ENCODE assay signal across 8 cellular contexts in genomic region chr1:54376085-54377039, GRCh38. TPM values are rescaled to one million over a fixed set of nuclear protein-coding genes. Genes with fewer than 3 reads are reported as not detected.
DNase-seq lines count a peak whose midpoint lies in the region; ATAC-seq and TF ChIP-seq lines count a peak whose summit lies in the region.

No MANE protein-coding gene starts in this region.

- WGBS in heart right ventricle, 2 donors = 82 to 88% methylated on average over 10 of the region's 10 CpGs

- H2AFZ ChIP-seq in neural progenitor cell (replicated peaks) = no peak overlapping the region

- DNase-seq in heart right ventricle (no peak), left cardiac atrium (no peak), neural progenitor cell (ENCODE audit: low spot score) (no peak), iPS-NIHi11 (ENCODE audit: low spot score) (no peak), DMS 273 treated with DMSO at 0.1 percent for 48 hours (lab: John Stamatoyannopoulos, UW) (no peak), iPS-NIHi7 (ENCODE audit: extremely low spot score) (no peak)
- DNase-seq in activated CD4-positive, alpha-beta memory T cell treated with anti-CD3 and anti-CD28 coated beads, Interleukin-2, amount 10 ng/mL, durations not matched to agents 7 days and 5 days = no peak

- H3K36me3 ChIP-seq in heart right ventricle (peaks cover 0 to 9% (median 0%) of the 10 kb centered on the region in 9 donors), neural progenitor cell (no peaks in the 10 kb centered on the region)

- TF ChIP-seq CTCF in heart right ventricle (IDR thresholded peaks at IDR 0.05) (no peak), neural progenitor cell (IDR thresholded peaks at IDR 0.05) (no peak)

- no peaks in the 10 kb centered on the region for H3K27me3 Mint-ChIP-seq in activated CD4-positive, alpha-beta memory T cell treated with anti-CD3 and anti-CD28 coated beads, Interleukin-2, amount 10 ng/mL, durations not matched to agents 7 days and 5 days
- peaks cover 8% of the 10 kb centered on the region for H3K27me3 Mint-ChIP-seq in neural progenitor cell (ENCODE audit: insufficient read depth, low read depth)

- peak overlapping the region; percentile 17 for H3K4me2 ChIP-seq in neural progenitor cell

- ATAC-seq in heart right ventricle (peak in 3 of 8 donors; percentile 4 to 18 (median 16)), left cardiac atrium (no peak), HG02981 (IDR thresholded peaks at IDR 0.05; ENCODE audit: unreplicated experiment) (peak; percentile 55)

- CTCF ChIA-PET in activated CD4-positive, alpha-beta memory T cell treated with anti-CD3 and anti-CD28 coated beads, Interleukin-2, amount 10 ng/mL, durations not matched to agents 7 days and 5 days (lab: Charles Lee) = interaction anchor here (0.8 kb wide), 1 partner anchor 115 kb away, joined by 4 read pairs; no protein-coding TSS in a partner anchor

- H3K4me1 Mint-ChIP-seq in activated CD4-positive, alpha-beta memory T cell treated with anti-CD3 and anti-CD28 coated beads, Interleukin-2, amount 10 ng/mL, durations not matched to agents 7 days and 5 days = peaks cover 61% of the 10 kb centered on the region
- peaks cover 86% of the 10 kb centered on the region for H3K4me1 Mint-ChIP-seq in neural progenitor cell

- H3K27ac ChIP-seq in heart right ventricle = peak overlapping the region; percentile 15 to 82 (median 70)
- H3K27ac ChIP-seq in neural progenitor cell = no peak overlapping the region

- peaks cover 36% of the 10 kb centered on the region for H3F3A ChIP-seq in neural progenitor cell (ENCODE audit: low read depth)

- H3K4me1 ChIP-seq in heart right ventricle (peaks cover 35 to 94% (median 87%) of the 10 kb centered on the region in 9 donors), neural progenitor cell (peaks cover 70% of the 10 kb centered on the region)

- H3K9me3 ChIP-seq in heart right ventricle (no peaks in the 10 kb centered on the region), neural progenitor cell (ENCODE audit: low read depth) (no peaks in the 10 kb centered on the region)

- no peak overlapping the region for H3K9ac ChIP-seq in neural progenitor cell

- peak overlapping the region; percentile 52 for H3K27ac Mint-ChIP-seq in activated CD4-positive, alpha-beta memory T cell treated with anti-CD3 and anti-CD28 coated beads, Interleukin-2, amount 10 ng/mL, durations not matched to agents 7 days and 5 days
- H3K27ac Mint-ChIP-seq in neural progenitor cell = peak overlapping the region; percentile 70

- peaks cover 92% of the 10 kb centered on the region for H4K20me1 ChIP-seq in neural progenitor cell (ENCODE audit: low read depth)

- H3K4me3 ChIP-seq in heart right ventricle (no peak overlapping the region), neural progenitor cell (no peak overlapping the region)

- intact Hi-C loops in heart right ventricle (cut with DNase I) = no loop called here
- intact Hi-C loops in left cardiac atrium (cut with DNase I) = no loop called here

- no peak overlapping the region for H3K4me3 Mint-ChIP-seq in activated CD4-positive, alpha-beta memory T cell treated with anti-CD3 and anti-CD28 coated beads, Interleukin-2, amount 10 ng/mL, durations not matched to agents 7 days and 5 days
- H3K4me3 Mint-ChIP-seq in neural progenitor cell = no peak overlapping the region

- POLR2A ChIA-PET in activated CD4-positive, alpha-beta memory T cell treated with anti-CD3 and anti-CD28 coated beads, Interleukin-2, amount 10 ng/mL, durations not matched to agents 7 days and 5 days (lab: Charles Lee) = no interaction called here

- H3K9me3 Mint-ChIP-seq in activated CD4-positive, alpha-beta memory T cell treated with anti-CD3 and anti-CD28 coated beads, Interleukin-2, amount 10 ng/mL, durations not matched to agents 7 days and 5 days = no peaks in the 10 kb centered on the region
- no peaks in the 10 kb centered on the region for H3K9me3 Mint-ChIP-seq in neural progenitor cell

- H3K79me2 ChIP-seq in neural progenitor cell (ENCODE audit: low read depth) = peaks cover 91% of the 10 kb centered on the region

- H3K36me3 Mint-ChIP-seq in activated CD4-positive, alpha-beta memory T cell treated with anti-CD3 and anti-CD28 coated beads, Interleukin-2, amount 10 ng/mL, durations not matched to agents 7 days and 5 days (ENCODE audit: low read depth) = peaks cover under 1% of the 10 kb centered on the region
- peaks cover 23% of the 10 kb centered on the region for H3K36me3 Mint-ChIP-seq in neural progenitor cell

- H3K27me3 ChIP-seq in heart right ventricle (no peaks in the 10 kb centered on the region), neural progenitor cell (no peaks in the 10 kb centered on the region)

RNA-seq across cellular contexts. Expression of gene SSBP3, which starts 29.8 kb away (rescaled TPM):
- total RNA-seq in heart right ventricle = 10 to 100 TPM; 33.7 to 71.9 (median 52.8) TPM
- 10 to 100 TPM; 17.6 to 58.8 TPM for polyA plus RNA-seq in heart right ventricle
- 10 to 100 TPM; 23.9 to 45.1 TPM for total RNA-seq in left cardiac atrium
- total RNA-seq in activated CD4-positive, alpha-beta memory T cell treated with anti-CD3 and anti-CD28 coated beads, Interleukin-2, amount 10 ng/mL, durations not matched to agents 7 days and 5 days = 10 to 100 TPM; 90.0 TPM
- total RNA-seq in neural progenitor cell (ENCODE audit: low replicate concordance) = 53.0 and 86.1 TPM in 2 replicates
